In genomic region chr9:107698779-107699564, GRCh38 we compare ENCODE assay signal across 29 cellular contexts.
"Had no signal": no experiment of that assay in that cellular context is flagged by ENCODE, and none has a peak within 500 bp of the region (broad histone marks: within the 10 kb centered on the region; RNA-seq: fewer than 3 reads in every experiment).

No MANE protein-coding gene starts in this region.

- H3K36me3 Mint-ChIP-seq: activated naive CD8-positive, alpha-beta T cell; stimulated activated memory B cell treated with anti-CD40 and anti-IgM and Interleukin-4, amounts not matched to agents 10 μg/mL and 1 μg/mL and 100 μg/mL, for 72 hours had no signal

- H3K4me3 ChIP-seq: adrenal gland, ascending aorta, dorsolateral prefrontal cortex, left lung, lung, stomach, transverse colon had no signal

- H3K9me3 Mint-ChIP-seq: activated B cell treated with CpG ODN at 0.5 μM for 24 hours; stimulated activated memory B cell treated with anti-CD40 and anti-IgM and Interleukin-4, amounts not matched to agents 10 μg/mL and 1 μg/mL and 100 μg/mL, for 72 hours had no signal

- H3K9me3 ChIP-seq: adrenal gland, ascending aorta, left lung, stomach, transverse colon had no signal

- ATAC-seq: activated CD4-positive, alpha-beta T cell treated with anti-CD3 and anti-CD28 coated beads for 36 hours; activated T-helper 17 cell treated with anti-CD3 and anti-CD28 coated beads, Interleukin-2, amount 50 U/mL, for 72 hours; effector memory CD8-positive, alpha-beta T cell; esophagus mucosa; left lung; sciatic nerve; stimulated activated memory B cell treated with anti-CD40 and anti-IgM and Interleukin-4, amounts not matched to agents 10 μg/mL and 1 μg/mL and 100 μg/mL, for 72 hours had no signal

- H3K4me1 Mint-ChIP-seq: activated B cell treated with CpG ODN at 0.5 μM for 24 hours; activated CD4-positive, alpha-beta T cell treated with anti-CD3 and anti-CD28 coated beads for 36 hours; neural crest cell had no signal

- DNase-seq: activated B cell treated with CpG ODN at 0.5 μM for 24 hours; activated CD4-positive, alpha-beta T cell treated with anti-CD3 and anti-CD28 coated beads for 36 hours; activated CD4-positive, alpha-beta T cell treated with anti-CD3 and anti-CD28 coated beads, Interleukin-2, amount 50 U/mL, for 4 hours; activated CD8-positive, alpha-beta memory T cell treated with anti-CD3 and anti-CD28 coated beads for 24 hours; activated CD8-positive, alpha-beta memory T cell treated with anti-CD3 and anti-CD28 coated beads, Interleukin-2, amount 50 U/mL, for 4 hours; activated naive CD4-positive, alpha-beta T cell; activated T-cell treated with anti-CD3 and anti-CD28 coated beads, Interleukin-2, amount 50 U/mL, for 24 hours; adrenal gland; brain microvascular endothelial cell; central memory CD4-positive, alpha-beta T cell; dorsolateral prefrontal cortex; effector memory CD8-positive, alpha-beta T cell; hippocampal formation; kidney glomerular epithelial cell; left lung; naive B cell; occipital lobe; small intestine; stimulated activated CD4-positive, alpha-beta T cell treated with anti-CD3 and anti-CD28 coated beads, Interleukin-2, amount 100 ng/mL, for 24 hours; stomach; transverse colon had no signal

- H3K4me3 Mint-ChIP-seq: activated B cell treated with CpG ODN at 0.5 μM for 24 hours; activated CD4-positive, alpha-beta T cell treated with anti-CD3 and anti-CD28 coated beads for 36 hours; activated naive CD8-positive, alpha-beta T cell; activated T-cell treated with anti-CD3 and anti-CD28 coated beads, Interleukin-2, amount 50 U/mL, for 24 hours; activated T-helper 17 cell treated with anti-CD3 and anti-CD28 coated beads, Interleukin-2, amount 50 U/mL, for 72 hours; effector memory CD8-positive, alpha-beta T cell; neural crest cell; stimulated activated memory B cell treated with anti-CD40 and anti-IgM and Interleukin-4, amounts not matched to agents 10 μg/mL and 1 μg/mL and 100 μg/mL, for 72 hours had no signal

- H3K27me3 ChIP-seq: adrenal gland, ascending aorta, brain microvascular endothelial cell, left lung, stomach, transverse colon had no signal

- H3K27ac Mint-ChIP-seq: activated B cell treated with CpG ODN at 0.5 μM for 24 hours; activated CD4-positive, alpha-beta T cell treated with anti-CD3 and anti-CD28 coated beads for 36 hours; activated naive CD8-positive, alpha-beta T cell; activated T-cell treated with anti-CD3 and anti-CD28 coated beads, Interleukin-2, amount 50 U/mL, for 24 hours; activated T-helper 17 cell treated with anti-CD3 and anti-CD28 coated beads, Interleukin-2, amount 50 U/mL, for 72 hours; effector memory CD8-positive, alpha-beta T cell; naive B cell; stimulated activated memory B cell treated with anti-CD40 and anti-IgM and Interleukin-4, amounts not matched to agents 10 μg/mL and 1 μg/mL and 100 μg/mL, for 72 hours had no signal

- H3K27ac ChIP-seq: adrenal gland, ascending aorta, brain microvascular endothelial cell, dorsolateral prefrontal cortex, left lung, stomach, transverse colon had no signal

- H3K36me3 ChIP-seq: adrenal gland, ascending aorta, brain microvascular endothelial cell, left lung, stomach, transverse colon had no signal

- H3K4me1 ChIP-seq: adrenal gland, ascending aorta had no signal

- H3K27me3 Mint-ChIP-seq: activated naive CD8-positive, alpha-beta T cell; activated T-cell treated with anti-CD3 and anti-CD28 coated beads, Interleukin-2, amount 50 U/mL, for 24 hours; activated T-helper 17 cell treated with anti-CD3 and anti-CD28 coated beads, Interleukin-2, amount 50 U/mL, for 72 hours; effector memory CD8-positive, alpha-beta T cell had no signal
